In genomic region chr3:123584284-123584987, GRCh38 we compare ENCODE assay signal across 8 cellular contexts. TPM values are rescaled to one million over a fixed set of nuclear protein-coding genes. Genes with fewer than 3 reads are reported as not detected.
DNase-seq lines count a peak whose midpoint lies in the region; ATAC-seq, FAIRE-seq and TF ChIP-seq lines count a peak whose summit lies in the region.

No MANE protein-coding gene starts in this region.

- H3K27ac ChIP-seq in SU-DHL-6 (ENCODE audit: low read depth, low read length) (no peak overlapping the region), endothelial cell of umbilical vein (ENCODE audit: insufficient read depth, low read depth, low read length) (no peak overlapping the region)

- H3K4me1 Mint-ChIP-seq in Caco-2 (ENCODE audit: low read depth, unreplicated experiment): peaks cover 12% of the 10 kb centered on the region

- no peak overlapping the region for H3K4me3 Mint-ChIP-seq in Caco-2 (ENCODE audit: unreplicated experiment)

- peaks cover 18% of the 10 kb centered on the region; the same call in 1 of the 2 replicates for H3K9me3 ChIP-seq in Caco-2
- H3K9me3 ChIP-seq in SU-DHL-6 (ENCODE audit: insufficient read depth, low read length): no peaks in the 10 kb centered on the region
- no peaks in the 10 kb centered on the region for H3K9me3 ChIP-seq in endothelial cell of umbilical vein (replicated peaks; ENCODE audit: control insufficient read depth, insufficient read depth, low read length)
- H3K9me3 ChIP-seq in mucosa of stomach (ENCODE audit: control insufficient read depth, low read length): no peaks in the 10 kb centered on the region

- ATAC-seq in GM19043 (IDR thresholded peaks at IDR 0.05; ENCODE audit: low read depth, unreplicated experiment): peak; percentile 14
- ATAC-seq in HG03159 (IDR thresholded peaks at IDR 0.05; ENCODE audit: unreplicated experiment): peak; percentile 32

- H3K36me3 Mint-ChIP-seq in Caco-2 (ENCODE audit: insufficient read depth, unreplicated experiment): peaks cover 39% of the 10 kb centered on the region

- H3K36me3 ChIP-seq in Caco-2 (ENCODE audit: control insufficient read depth, insufficient read depth, low read length) (no peaks in the 10 kb centered on the region; the same call in none of the 2 replicates), SU-DHL-6 (ENCODE audit: low read length) (0 out of 2 replicates have a peak, but pooled peaks cover 1% of the 10 kb centered on the region), endothelial cell of umbilical vein (ENCODE audit: control insufficient read depth in 2 of 2, extremely low read depth in 1 of 2, insufficient read depth in 2 of 2, low read length in 2 of 2) (no peaks in the 10 kb centered on the region), mucosa of stomach (ENCODE audit: control insufficient read depth, insufficient read depth, low read length) (no peaks in the 10 kb centered on the region)

- CTCF ChIA-PET in Caco-2 (lab: Charles Lee): interaction anchor here (1.0 kb wide), 2 partner anchors 68 to 246 kb away, joined by 3 to 5 read pairs; no protein-coding TSS in a partner anchor
- CTCF ChIA-PET in endothelial cell of umbilical vein (lab: Charles Lee): interaction anchor here (1.2 to 3.5 kb wide), 6 partner anchors 9 to 139 kb away, joined by 5 to 16 read pairs (median 6); no protein-coding TSS in a partner anchor

- peaks cover 7% of the 10 kb centered on the region for H3F3A ChIP-seq in SU-DHL-6 (ENCODE audit: insufficient read depth)

- H3K9me3 Mint-ChIP-seq in Caco-2 (ENCODE audit: unreplicated experiment): no peaks in the 10 kb centered on the region

- intact Hi-C loops in Caco-2 (cut with micrococcal nuclease; ENCODE audit: unreplicated experiment) (loop anchor here (2.0 kb wide), 1 partner anchor 44 kb away; no protein-coding TSS in a partner anchor), endothelial cell of umbilical vein (cut with micrococcal nuclease) (loop anchor here (10.0 kb wide), 1 partner anchor 500 kb away; no protein-coding TSS in a partner anchor)

- DNase-seq in Caco-2 (peak; percentile 53 to 73), endothelial cell of umbilical vein (ENCODE audit: low read depth, low spot score) (no peak), urothelium cell line (ENCODE audit: low spot score) (peak; percentile 58), NCI-H187 treated with DMSO at 0.1 percent for 48 hours (lab: John Stamatoyannopoulos, UW) (no peak)

- no peaks in the 10 kb centered on the region for H3K27me3 ChIP-seq in Caco-2 (replicated peaks; ENCODE audit: control insufficient read depth, insufficient read depth, low read length)
- H3K27me3 ChIP-seq in SU-DHL-6 (ENCODE audit: low read length): no peaks in the 10 kb centered on the region
- H3K27me3 ChIP-seq in endothelial cell of umbilical vein (ENCODE audit: control insufficient read depth in 2 of 2, insufficient read depth in 2 of 2, low read length in 2 of 2): no peaks in the 10 kb centered on the region
- H3K27me3 ChIP-seq in mucosa of stomach (ENCODE audit: control insufficient read depth, insufficient read depth, low read length): no peaks in the 10 kb centered on the region

- no peak overlapping the region for H3K27ac Mint-ChIP-seq in Caco-2 (ENCODE audit: unreplicated experiment)

- TF ChIP-seq CTCF in Caco-2 (IDR thresholded peaks at IDR 0.05; ENCODE audit: insufficient read depth in 1 of 2, low read depth in 1 of 2, low read length in 1 of 2, severe bottlenecking in 1 of 2, unreplicated experiment in 1 of 2) (no peak), SU-DHL-6 (IDR thresholded peaks at IDR 0.05; ENCODE audit: insufficient read depth, low read length, poor library complexity, severe bottlenecking) (no peak), endothelial cell of umbilical vein (IDR thresholded peaks at IDR 0.05; ENCODE audit: extremely low read depth in 1 of 2, insufficient read depth in 1 of 2, low read depth in 1 of 2, low read length in 2 of 2) (peak in 1 of 2 donors; percentile 13)

- POLR2A ChIA-PET in Caco-2 (lab: Charles Lee): no interaction called here
- POLR2A ChIA-PET in endothelial cell of umbilical vein (lab: Charles Lee): no interaction called here

- no peaks in the 10 kb centered on the region for H3K27me3 Mint-ChIP-seq in Caco-2 (ENCODE audit: insufficient read depth, unreplicated experiment)

- H3K79me2 ChIP-seq in SU-DHL-6 (ENCODE audit: insufficient read depth, low read length) (no peaks in the 10 kb centered on the region), endothelial cell of umbilical vein (ENCODE audit: control insufficient read depth, insufficient read depth, low read length) (peaks cover 8% of the 10 kb centered on the region)

- peak overlapping the region; percentile 71 for H3K4me3 ChIP-seq in Caco-2 (ENCODE audit: low read depth, low read length)
- peak overlapping the region; percentile 60 for H3K4me3 ChIP-seq in SU-DHL-6 (ENCODE audit: insufficient read depth, low read length, poor library complexity, severe bottlenecking)
- peak overlapping the region; percentile 48 to 87 (median 85) for H3K4me3 ChIP-seq in endothelial cell of umbilical vein (replicated peaks in 1 of 3; ENCODE audit: insufficient read depth in 1 of 3, low read depth in 1 of 3, low read length in 3 of 3)
- H3K4me3 ChIP-seq in mucosa of stomach (ENCODE audit: low read length): peak overlapping the region; percentile 94

- FAIRE-seq in endothelial cell of umbilical vein (lab: Jason Lieb, UNC) (no peak), urothelium cell line (lab: Jason Lieb, UNC) (no peak)

- H2AFZ ChIP-seq in SU-DHL-6 (ENCODE audit: low read depth, low read length, severe bottlenecking) (peak overlapping the region; percentile 99), endothelial cell of umbilical vein (ENCODE audit: low read depth, low read length) (peak overlapping the region; percentile 58)

- TF ChIP-seq POLR2A in endothelial cell of umbilical vein (IDR thresholded peaks at IDR 0.05; ENCODE audit: low read depth, low read length): no peak

- H3K9ac ChIP-seq in SU-DHL-6 (ENCODE audit: low read length) (peak overlapping the region; percentile 69), endothelial cell of umbilical vein (replicated peaks; ENCODE audit: extremely low read depth, insufficient read depth, low read length) (peak overlapping the region; percentile 88), mucosa of stomach (ENCODE audit: low read length) (peak overlapping the region; percentile 77)

- no TSS peak for BruUV-seq in Caco-2 (replicated peaks; lab: Mats Ljungman, UMichigan)
- BruUV-seq in endothelial cell of umbilical vein (replicated peaks; lab: Mats Ljungman, UMichigan): no TSS peak

- dilution Hi-C loops in endothelial cell of umbilical vein (cut with MboI; ENCODE audit: extremely low pct_ligation_motif_present, low sequenced_read_pairs): no loop called here

- H3K4me1 ChIP-seq in Caco-2 (peaks cover 22% of the 10 kb centered on the region), endothelial cell of umbilical vein (ENCODE audit: control insufficient read depth, extremely low read depth, insufficient read depth, low read length) (peaks cover 7% of the 10 kb centered on the region), mucosa of stomach (ENCODE audit: control insufficient read depth, insufficient read depth, low read length) (no peaks in the 10 kb centered on the region)

- no peaks in the 10 kb centered on the region for H3K9me1 ChIP-seq in endothelial cell of umbilical vein (replicated peaks; ENCODE audit: control insufficient read depth, extremely low read depth, insufficient read depth, low read length)

- H4K20me1 ChIP-seq in SU-DHL-6 (ENCODE audit: low read depth, low read length) (no peaks in the 10 kb centered on the region), endothelial cell of umbilical vein (replicated peaks; ENCODE audit: control insufficient read depth, extremely low read depth, insufficient read depth, low read length) (no peaks in the 10 kb centered on the region)

- no peaks in the 10 kb centered on the region for H3K9me2 ChIP-seq in SU-DHL-6 (replicated peaks; ENCODE audit: insufficient read depth, low read length)

- peak overlapping the region; percentile 68 for H3K4me2 ChIP-seq in SU-DHL-6 (ENCODE audit: low read depth, low read length, poor library complexity, severe bottlenecking)
- peak overlapping the region; percentile 95 for H3K4me2 ChIP-seq in endothelial cell of umbilical vein (ENCODE audit: insufficient read depth, low read length)

TF ChIP-seq in endothelial cell of umbilical vein, 7 proteins besides CTCF, POLR2A, EP300 and RAD21:
- no peak for TF ChIP-seq POLR2AphosphoS5 (IDR thresholded peaks at IDR 0.05; ENCODE audit: insufficient read depth, low read depth, low read length)
- TF ChIP-seq MAX (IDR thresholded peaks at IDR 0.05; ENCODE audit: insufficient read depth, insufficient read length): no peak
- no peak for TF ChIP-seq JUN (IDR thresholded peaks at IDR 0.05; ENCODE audit: borderline replicate concordance, insufficient read depth, insufficient read length, low read depth)
- TF ChIP-seq GATA2 (IDR thresholded peaks at IDR 0.05; ENCODE audit: insufficient read depth, insufficient read length, low read depth, low read length): no peak
- no peak for TF ChIP-seq FOS (IDR thresholded peaks at IDR 0.05; ENCODE audit: borderline replicate concordance, insufficient read depth, low read length)
- TF ChIP-seq MYC (IDR thresholded peaks at IDR 0.05; ENCODE audit: low read depth, low read length): no peak
- no peak for TF ChIP-seq EZH2 (IDR thresholded peaks at IDR 0.05; ENCODE audit: borderline replicate concordance, low read depth, low read length, severe bottlenecking)

RNA-seq across cellular contexts. Expression of gene HACD2, which starts 0.4 kb away (rescaled TPM):
- total RNA-seq in Caco-2 (2022) (84.7 and 92.5 TPM in 2 replicates), endothelial cell of umbilical vein (20.9 and 23.5 TPM in 2 replicates)
- 13.3 and 17.0 TPM in 2 replicates for polyA plus RNA-seq in endothelial cell of umbilical vein
- 14.5 and 15.4 TPM in 2 replicates for polyA plus RNA-seq in endothelial cell of umbilical vein (2011; cell fraction: cytosol; rRNA removed)
- polyA plus RNA-seq in endothelial cell of umbilical vein (2011; cell fraction: nucleus; rRNA removed): 11.9 and 13.8 TPM in 2 replicates
- 11.3 and 18.7 TPM in 2 replicates for polyA plus RNA-seq in endothelial cell of umbilical vein (2012)
- polyA minus RNA-seq in endothelial cell of umbilical vein: 49.1 and 64.2 TPM in 2 replicates
- polyA minus RNA-seq in endothelial cell of umbilical vein (2011; cell fraction: cytosol; rRNA and poly(A)+ RNA removed): 46.5 TPM
- polyA minus RNA-seq in endothelial cell of umbilical vein (2011; cell fraction: nucleus; rRNA and poly(A)+ RNA removed): 17.6 and 32.2 TPM in 2 replicates

Comparison
In these comparisons a context has a peak if more than half of its experiments do, and no peak if none do; other contexts are left out.
1. DNase-seq: peak in Caco-2 (2 of 2) and urothelium cell line (single experiment); none in endothelial cell of umbilical vein (single experiment) and NCI-H187 treated with DMSO at 0.1 percent for 48 hours (single experiment).
2. Peak in every context shown above with its lines, with median percentiles within 50 percentile points of each other: H3K4me3 ChIP-seq and H3K9ac ChIP-seq.